In genomic region chr11:109027851-109028250, GRCh38 we compare ENCODE assay signal across 27 cellular contexts.
"Had no signal": no experiment of that assay in that cellular context is flagged by ENCODE, and none has a peak within 500 bp of the region (broad histone marks: within the 10 kb centered on the region; RNA-seq: fewer than 3 reads in every experiment).

No MANE protein-coding gene starts in this region.

- H3K9me3 ChIP-seq: gastrocnemius medialis, lower lobe of right lung, testis had no signal

- H3K36me3 ChIP-seq: gastrocnemius medialis, lower lobe of right lung, transverse colon, WERI-Rb-1 had no signal

- H3K9me3 Mint-ChIP-seq: central memory CD8-positive, alpha-beta T cell; natural killer cell had no signal

- H3K27ac ChIP-seq: epithelial cell of prostate, gastrocnemius medialis, hepatocyte, lower lobe of right lung, testis, transverse colon, WERI-Rb-1 had no signal

- H3K27me3 Mint-ChIP-seq: activated naive CD4-positive, alpha-beta T cell treated with anti-CD3 and anti-CD28 coated beads, Interleukin-2, amount 10 ng/mL, durations not matched to agents 7 days and 5 days; activated naive CD8-positive, alpha-beta T cell treated with anti-CD3 and anti-CD28 coated beads, Interleukin-2, amount 10 ng/mL, durations not matched to agents 7 days and 5 days had no signal

- H3K27me3 ChIP-seq: gastrocnemius medialis, hepatocyte, testis, transverse colon had no signal

- H3K4me3 ChIP-seq: gastrocnemius medialis, hepatocyte, lower lobe of right lung, testis, transverse colon had no signal

- H3K36me3 Mint-ChIP-seq: activated CD4-positive, alpha-beta memory T cell treated with anti-CD3 and anti-CD28 coated beads for 36 hours; activated naive CD4-positive, alpha-beta T cell treated with anti-CD3 and anti-CD28 coated beads, Interleukin-2, amount 10 ng/mL, durations not matched to agents 7 days and 5 days; activated naive CD8-positive, alpha-beta T cell treated with anti-CD3 and anti-CD28 coated beads, Interleukin-2, amount 10 ng/mL, durations not matched to agents 7 days and 5 days; natural killer cell had no signal

- H3K4me1 Mint-ChIP-seq: activated naive CD4-positive, alpha-beta T cell treated with anti-CD3 and anti-CD28 coated beads, Interleukin-2, amount 10 ng/mL, durations not matched to agents 7 days and 5 days; activated naive CD8-positive, alpha-beta T cell treated with anti-CD3 and anti-CD28 coated beads, Interleukin-2, amount 10 ng/mL, durations not matched to agents 7 days and 5 days; central memory CD8-positive, alpha-beta T cell; natural killer cell had no signal

- H3K4me1 ChIP-seq: gastrocnemius medialis, lower lobe of right lung, testis, transverse colon had no signal

- DNase-seq: activated CD4-positive, alpha-beta memory T cell treated with anti-CD3 and anti-CD28 coated beads for 36 hours; activated CD4-positive, alpha-beta T cell treated with anti-CD3 and anti-CD28 coated beads for 48 hours; activated CD8-positive, alpha-beta memory T cell treated with anti-CD3 and anti-CD28 coated beads, Interleukin-2, amount 50 U/mL, for 4 hours; activated gamma-delta T cell; activated naive CD4-positive, alpha-beta T cell treated with anti-CD3 and anti-CD28 coated beads, Interleukin-2, amount 10 ng/mL, durations not matched to agents 7 days and 5 days; activated naive CD8-positive, alpha-beta T cell treated with anti-CD3 and anti-CD28 coated beads, Interleukin-2, amount 10 ng/mL, durations not matched to agents 7 days and 5 days; activated T-cell treated with anti-CD3 and anti-CD28 coated beads, Interleukin-2, amount 50 U/mL, for 1 hour; dermis blood vessel endothelial cell; effector CD4-positive, alpha-beta T cell; gastrocnemius medialis; islet precursor cell; lower lobe of right lung; mesendoderm; natural killer cell; right cardiac atrium; stimulated activated CD4-positive, alpha-beta T cell treated with anti-CD3 and anti-CD28 coated beads, Interleukin-12 subunit alpha, Interleukin-12 subunit beta, amount 100 ng/mL, for 4 hours; stimulated activated CD4-positive, alpha-beta T cell treated with anti-CD3 and anti-CD28 coated beads, Interleukin-4, amount 100 ng/mL, for 1 hour; stimulated activated naive CD8-positive, alpha-beta T cell treated with anti-CD3 and anti-CD28 coated beads, Interleukin-15, Interleukin-2, amounts not matched to agents 100 U/mL and 50 U/mL, for 24 hours; T-helper 1 cell; testis; transverse colon; WERI-Rb-1 had no signal

- ATAC-seq: activated CD4-positive, CD25-positive, alpha-beta regulatory T cell treated with anti-CD3 and anti-CD28 coated beads, Interleukin-2, amount 50 U/mL, for 24 hours; gastrocnemius medialis; left lobe of liver; lower lobe of right lung; natural killer cell; right cardiac atrium; stimulated activated naive CD8-positive, alpha-beta T cell treated with anti-CD3 and anti-CD28 coated beads, Interleukin-15, Interleukin-2, amounts not matched to agents 100 U/mL and 50 U/mL, for 24 hours had no signal

- H3K4me3 Mint-ChIP-seq: activated CD4-positive, alpha-beta memory T cell treated with anti-CD3 and anti-CD28 coated beads for 36 hours; activated naive CD4-positive, alpha-beta T cell treated with anti-CD3 and anti-CD28 coated beads, Interleukin-2, amount 10 ng/mL, durations not matched to agents 7 days and 5 days; activated naive CD8-positive, alpha-beta T cell treated with anti-CD3 and anti-CD28 coated beads, Interleukin-2, amount 10 ng/mL, durations not matched to agents 7 days and 5 days; central memory CD8-positive, alpha-beta T cell; natural killer cell had no signal

- H3K27ac Mint-ChIP-seq: activated CD4-positive, alpha-beta memory T cell treated with anti-CD3 and anti-CD28 coated beads for 36 hours; activated naive CD4-positive, alpha-beta T cell treated with anti-CD3 and anti-CD28 coated beads, Interleukin-2, amount 10 ng/mL, durations not matched to agents 7 days and 5 days; activated naive CD8-positive, alpha-beta T cell treated with anti-CD3 and anti-CD28 coated beads, Interleukin-2, amount 10 ng/mL, durations not matched to agents 7 days and 5 days; natural killer cell had no signal
